ENCODE assay signal across 9 cellular contexts in genomic region chr16:66483689-66484452, GRCh38.
A peak's percentile ranks its signal among the peaks of the same experiment; 100 is the strongest.
DNase-seq lines count a peak whose midpoint lies in the region; ATAC-seq and TF ChIP-seq lines count a peak whose summit lies in the region.
"Had no signal": no experiment of that assay in that cellular context is flagged by ENCODE, and none has a peak within 500 bp of the region (broad histone marks: within the 10 kb centered on the region; RNA-seq: fewer than 3 reads in every experiment).

No MANE protein-coding gene starts in this region.

- TF ChIP-seq CTCF in GM12864 (IDR thresholded peaks at IDR 0.05; ENCODE audit: low read depth, low read length, missing control alignments) (peak; percentile 98), cardiac fibroblast (IDR thresholded peaks at IDR 0.05; ENCODE audit: low read depth, low read length) (peak; percentile 99)

- DNase-seq in GM12864 (ENCODE audit: low read depth) (peak; percentile 21), NCI-H2196 treated with DMSO at 0.1 percent for 48 hours (lab: John Stamatoyannopoulos, UW; ENCODE audit: unreplicated experiment) (peak; percentile 22), cardiac fibroblast (ENCODE audit: low read depth in 2 of 2) (peak; percentile 78 to 81), kidney tubule cell (ENCODE audit: low spot score) (peak; percentile 77)
- DNase-seq in stimulated activated CD4-positive, alpha-beta T cell treated with anti-CD3 and anti-CD28 coated beads, Interleukin-2, amount 100 ng/mL, for 48 hours, result peak; percentile 68 to 71

- no peak overlapping the region for H3K4me3 ChIP-seq in GM12864 (ENCODE audit: low read depth, low read length)
- no peak overlapping the region for H3K4me3 ChIP-seq in cardiac fibroblast (replicated peaks in 1 of 2; ENCODE audit: low read depth in 2 of 2, low read length in 2 of 2)
- H3K4me3 ChIP-seq: skin epidermis had no signal

- peak; percentile 60 for ATAC-seq in HG02798 (IDR thresholded peaks at IDR 0.05; ENCODE audit: poor library complexity, unreplicated experiment)
- peak; percentile 54 to 61 for ATAC-seq in activated CD4-positive, CD25-positive, alpha-beta regulatory T cell treated with anti-CD3 and anti-CD28 coated beads, Interleukin-2, amount 50 U/mL, for 24 hours
- no peak for ATAC-seq in GM18520 (IDR thresholded peaks at IDR 0.05; ENCODE audit: unreplicated experiment)

Comparison
In these comparisons a context has a peak if more than half of its experiments do, and no peak if none do; other contexts are left out.
1. DNase-seq: peak in every context shown above with its lines; median percentile 80 in cardiac fibroblast; 77 in kidney tubule cell; 70 in stimulated activated CD4-positive, alpha-beta T cell treated with anti-CD3 and anti-CD28 coated beads, Interleukin-2, amount 100 ng/mL, for 48 hours; 22 in NCI-H2196 treated with DMSO at 0.1 percent for 48 hours; 21 in GM12864.